Comparison of ENCODE assay signal across 9 cellular contexts in the genomic region with DNA sequence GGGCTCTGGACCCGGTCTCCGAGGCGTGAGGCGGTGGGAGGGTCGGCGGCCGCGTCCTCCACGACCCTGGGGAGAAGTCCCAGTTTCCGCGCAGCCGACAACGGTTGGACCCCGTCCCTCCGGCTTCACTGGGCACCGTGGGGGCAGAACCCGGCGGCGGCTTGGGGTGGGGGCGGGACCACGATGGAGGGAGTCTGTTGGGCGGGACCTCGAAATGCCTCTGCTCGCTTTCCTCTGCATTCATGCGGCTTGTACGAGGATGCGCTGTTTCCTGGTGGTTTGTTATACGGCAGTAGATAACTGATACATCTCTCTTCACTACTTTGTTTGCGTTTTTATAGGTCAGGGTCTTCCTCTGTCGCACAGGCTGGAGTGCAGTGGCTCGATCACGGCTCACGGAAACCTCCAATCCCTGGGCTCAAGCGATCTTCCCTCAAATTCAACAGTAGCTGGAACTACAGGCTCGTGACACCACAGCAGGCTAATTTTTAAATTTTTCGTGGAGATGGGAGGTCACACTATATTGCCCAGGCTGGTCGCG. TPM values are rescaled to one million over a fixed set of nuclear protein-coding genes. Genes with fewer than 3 reads are reported as not detected.
DNase-seq lines count a peak whose midpoint lies in the region; ATAC-seq, FAIRE-seq and TF ChIP-seq lines count a peak whose summit lies in the region.
"Had no signal": no experiment of that assay in that cellular context is flagged by ENCODE, and none has a peak within 500 bp of the region (broad histone marks: within the 10 kb centered on the region; RNA-seq: fewer than 3 reads in every experiment).

No MANE protein-coding gene starts in this region.

- intact Hi-C loops in Caco-2 (cut with micrococcal nuclease; ENCODE audit: unreplicated experiment), result loop anchor here (5.0 kb wide), 1 partner anchor 471 kb away; the partner anchor contains the start of gene ZNF559
- intact Hi-C loops in naive thymus-derived CD4-positive, alpha-beta T cell (cut with micrococcal nuclease), result loop anchor here (1.0 to 5.0 kb wide), 4 partner anchors 8 to 1871 kb away; partner anchors contain the start of genes SNAPC2 (in 1 of the 2), ZNF426 (in 1 of the 2) and ZNF653 (in 1 of the 2)

- H3K4me3 Mint-ChIP-seq in Caco-2 (ENCODE audit: unreplicated experiment), result peak overlapping the region; percentile 88
- H3K4me3 Mint-ChIP-seq in naive thymus-derived CD4-positive, alpha-beta T cell, result peak overlapping the region; percentile 73 to 99 (median 88)
- H3K4me3 Mint-ChIP-seq in stimulated activated memory B cell treated with anti-CD40 and anti-IgM and Interleukin-4, amounts not matched to agents 10 μg/mL and 1 μg/mL and 100 μg/mL, for 72 hours, result peak overlapping the region; percentile 96

- no peaks in the 10 kb centered on the region for H3K27me3 ChIP-seq in Caco-2 (replicated peaks; ENCODE audit: control insufficient read depth, insufficient read depth, low read length)
- H3K27me3 ChIP-seq in naive thymus-derived CD4-positive, alpha-beta T cell (ENCODE audit: control insufficient read depth in 2 of 2, insufficient read depth in 2 of 2, low read length in 2 of 2), result no peaks in the 10 kb centered on the region

- peak; percentile 40 to 56 for DNase-seq in Caco-2
- peak; percentile 57 to 65 for DNase-seq in Kasumi-1 (lab: John Stamatoyannopoulos, UW)
- DNase-seq in activated T-cell treated with anti-CD3 and anti-CD28 coated beads for 48 hours (ENCODE audit: low read depth), result peak; percentile 59
- peak in 1 of 9 donors; percentile 69 for DNase-seq in naive thymus-derived CD4-positive, alpha-beta T cell
- DNase-seq in NCI-H1930 (lab: John Stamatoyannopoulos, UW), result no peak
- no peak for DNase-seq in GM19239 (ENCODE audit: insufficient read length, low spot score)

- ATAC-seq in esophagus mucosa, result peak; percentile 0
- peak; percentile 10 for ATAC-seq in naive thymus-derived CD4-positive, alpha-beta T cell
- ATAC-seq in stimulated activated memory B cell treated with anti-CD40 and anti-IgM and Interleukin-4, amounts not matched to agents 10 μg/mL and 1 μg/mL and 100 μg/mL, for 72 hours, result peak; percentile 47

- H3K27me3 Mint-ChIP-seq in Caco-2 (ENCODE audit: insufficient read depth, unreplicated experiment), result no peaks in the 10 kb centered on the region
- peaks cover 0 to 3% (median 0%) of the 10 kb centered on the region in 5 donors for H3K27me3 Mint-ChIP-seq in naive thymus-derived CD4-positive, alpha-beta T cell
- H3K27me3 Mint-ChIP-seq in stimulated activated memory B cell treated with anti-CD40 and anti-IgM and Interleukin-4, amounts not matched to agents 10 μg/mL and 1 μg/mL and 100 μg/mL, for 72 hours, result no peaks in the 10 kb centered on the region

- no peak for FAIRE-seq in GM19239 (lab: Jason Lieb, UNC)

- no peaks in the 10 kb centered on the region for H3K9me3 ChIP-seq in Caco-2
- peaks cover 0 to 7% (median 0%) of the 10 kb centered on the region in 3 experiments for H3K9me3 ChIP-seq in naive thymus-derived CD4-positive, alpha-beta T cell (ENCODE audit: control insufficient read depth in 2 of 3, low read length in 3 of 3)

- H3K27ac Mint-ChIP-seq in Caco-2 (ENCODE audit: unreplicated experiment), result peak overlapping the region; percentile 88
- peak overlapping the region; percentile 90 to 98 (median 97) for H3K27ac Mint-ChIP-seq in naive thymus-derived CD4-positive, alpha-beta T cell
- peak overlapping the region; percentile 94 for H3K27ac Mint-ChIP-seq in stimulated activated memory B cell treated with anti-CD40 and anti-IgM and Interleukin-4, amounts not matched to agents 10 μg/mL and 1 μg/mL and 100 μg/mL, for 72 hours

- peak overlapping the region; percentile 99 for H3K27ac ChIP-seq in naive thymus-derived CD4-positive, alpha-beta T cell (ENCODE audit: low read depth, low read length)

- POLR2A ChIA-PET in Caco-2 (lab: Charles Lee), result interaction anchor here (0.8 kb wide), 1 partner anchor 24 kb away, joined by 3 read pairs; the partner anchor contains the start of gene ZNF846
- POLR2A ChIA-PET in naive thymus-derived CD4-positive, alpha-beta T cell (lab: Charles Lee), result interaction anchor here (0.6 to 2.3 kb wide), 7 partner anchors 9 to 172 kb away, joined by 3 to 19 read pairs (median 4); partner anchors contain the start of genes ZNF561 and ZNF846

- TSS peak; percentile 67 for BruUV-seq in Caco-2 (replicated peaks; lab: Mats Ljungman, UMichigan)

- H3K36me3 Mint-ChIP-seq in Caco-2 (ENCODE audit: insufficient read depth, unreplicated experiment), result peaks cover 7% of the 10 kb centered on the region
- peaks cover 0 to 5% (median 0%) of the 10 kb centered on the region in 5 donors for H3K36me3 Mint-ChIP-seq in naive thymus-derived CD4-positive, alpha-beta T cell
- no peaks in the 10 kb centered on the region for H3K36me3 Mint-ChIP-seq in stimulated activated memory B cell treated with anti-CD40 and anti-IgM and Interleukin-4, amounts not matched to agents 10 μg/mL and 1 μg/mL and 100 μg/mL, for 72 hours

- CTCF ChIA-PET in Caco-2 (lab: Charles Lee), result no interaction called here
- CTCF ChIA-PET in naive thymus-derived CD4-positive, alpha-beta T cell (lab: Charles Lee), result interaction anchor here (0.7 to 1.2 kb wide), 2 partner anchors 80 to 207 kb away, joined by 3 read pairs; no protein-coding TSS in a partner anchor

- peaks cover 7% of the 10 kb centered on the region for H3K4me1 Mint-ChIP-seq in Caco-2 (ENCODE audit: low read depth, unreplicated experiment)
- peaks cover 13 to 44% (median 33%) of the 10 kb centered on the region in 7 donors for H3K4me1 Mint-ChIP-seq in naive thymus-derived CD4-positive, alpha-beta T cell
- peaks cover 26% of the 10 kb centered on the region for H3K4me1 Mint-ChIP-seq in stimulated activated memory B cell treated with anti-CD40 and anti-IgM and Interleukin-4, amounts not matched to agents 10 μg/mL and 1 μg/mL and 100 μg/mL, for 72 hours

- no peaks in the 10 kb centered on the region for H3K9me3 Mint-ChIP-seq in Caco-2 (ENCODE audit: unreplicated experiment)
- H3K9me3 Mint-ChIP-seq in naive thymus-derived CD4-positive, alpha-beta T cell, result peaks cover 0 to 7% (median 1%) of the 10 kb centered on the region in 11 donors
- H3K9me3 Mint-ChIP-seq in stimulated activated memory B cell treated with anti-CD40 and anti-IgM and Interleukin-4, amounts not matched to agents 10 μg/mL and 1 μg/mL and 100 μg/mL, for 72 hours, result no peaks in the 10 kb centered on the region

- H3K4me3 ChIP-seq in Caco-2 (ENCODE audit: low read depth, low read length), result peak overlapping the region; percentile 72
- H3K4me3 ChIP-seq in naive thymus-derived CD4-positive, alpha-beta T cell (ENCODE audit: low read length), result peak overlapping the region; percentile 89

- TF ChIP-seq CTCF in Caco-2 (IDR thresholded peaks at IDR 0.05; ENCODE audit: insufficient read depth in 1 of 2, low read depth in 1 of 2, low read length in 1 of 2, severe bottlenecking in 1 of 2, unreplicated experiment in 1 of 2), result no peak

- H3K4me1 ChIP-seq in Caco-2, result peaks cover 13% of the 10 kb centered on the region
- H3K4me1 ChIP-seq in naive thymus-derived CD4-positive, alpha-beta T cell (ENCODE audit: control insufficient read depth in 2 of 2, insufficient read depth in 2 of 2, low read length in 2 of 2), result peaks cover 0 to 11% of the 10 kb centered on the region in 2 donors

- H3K36me3 ChIP-seq in Caco-2 (ENCODE audit: control insufficient read depth, insufficient read depth, low read length), result no peaks in the 10 kb centered on the region; the same call in 1 of the 2 replicates
- H3K36me3 ChIP-seq in naive thymus-derived CD4-positive, alpha-beta T cell (ENCODE audit: control insufficient read depth in 2 of 3, insufficient read depth in 3 of 3, low read length in 3 of 3), result peaks cover 0 to 3% (median 0%) of the 10 kb centered on the region in 3 experiments

RNA-seq across cellular contexts. Expression of gene ZNF846, which starts 24.6 kb away (rescaled TPM):
- total RNA-seq in Caco-2 (2022) (5.3 and 6.2 TPM in 2 replicates), esophagus mucosa (13.0 TPM)
- total RNA-seq in naive thymus-derived CD4-positive, alpha-beta T cell, result 10 to 100 TPM in 3 of 5 experiments, 1 to 10 TPM in 2; 5.1 to 24.8 (median 13.0) TPM
- 10 to 100 TPM in 1 of 2 donors, 1 to 10 TPM in 1; 6.2 to 10.0 TPM for polyA plus RNA-seq in naive thymus-derived CD4-positive, alpha-beta T cell
- total RNA-seq: HT1080 had no signal

RNA-seq across cellular contexts. Expression of gene FBXL12, which starts 25.8 kb away (rescaled TPM):
- total RNA-seq in Caco-2 (2022) (37.6 and 39.9 TPM in 2 replicates), esophagus mucosa (13.2 TPM)
- 10 to 100 TPM; 16.8 to 36.2 (median 34.0) TPM for total RNA-seq in naive thymus-derived CD4-positive, alpha-beta T cell
- polyA plus RNA-seq in naive thymus-derived CD4-positive, alpha-beta T cell, result 10 to 100 TPM in 1 of 2 donors, 1 to 10 TPM in 1; 8.5 to 16.1 TPM

RNA-seq across cellular contexts. Expression of gene UBL5, which starts 34.6 kb away (rescaled TPM):
- 345 and 359 TPM in 2 replicates for total RNA-seq in Caco-2 (2022)
- 297 TPM for total RNA-seq in esophagus mucosa
- total RNA-seq in naive thymus-derived CD4-positive, alpha-beta T cell, result 100 to 1,000 TPM; 182 to 375 (median 198) TPM
- polyA plus RNA-seq in naive thymus-derived CD4-positive, alpha-beta T cell, result 100 to 1,000 TPM; 613 to 717 TPM

RNA-seq across cellular contexts. Expression of gene PIN1, which starts 42.0 kb away (rescaled TPM):
- 63.3 and 65.3 TPM in 2 replicates for total RNA-seq in Caco-2 (2022)
- total RNA-seq in esophagus mucosa, result 54.4 TPM
- 10 to 100 TPM; 41.4 to 93.2 (median 61.1) TPM for total RNA-seq in naive thymus-derived CD4-positive, alpha-beta T cell
- polyA plus RNA-seq in naive thymus-derived CD4-positive, alpha-beta T cell, result 10 to 100 TPM; 88.9 to 94.7 TPM

Comparison
In these comparisons a context has a peak if more than half of its experiments do, and no peak if none do; other contexts are left out.
1. DNase-seq: peak in Caco-2 (2 of 2), Kasumi-1 (2 of 2) and activated T-cell treated with anti-CD3 and anti-CD28 coated beads for 48 hours (single experiment); none in NCI-H1930 (0 of 2) and GM19239 (single experiment).
2. Peak in every context shown above with its lines, with median percentiles within 50 percentile points of each other: H3K27ac Mint-ChIP-seq, H3K4me3 Mint-ChIP-seq and ATAC-seq.